Comparison of ENCODE assay signal across 18 cellular contexts in the genomic region with DNA sequence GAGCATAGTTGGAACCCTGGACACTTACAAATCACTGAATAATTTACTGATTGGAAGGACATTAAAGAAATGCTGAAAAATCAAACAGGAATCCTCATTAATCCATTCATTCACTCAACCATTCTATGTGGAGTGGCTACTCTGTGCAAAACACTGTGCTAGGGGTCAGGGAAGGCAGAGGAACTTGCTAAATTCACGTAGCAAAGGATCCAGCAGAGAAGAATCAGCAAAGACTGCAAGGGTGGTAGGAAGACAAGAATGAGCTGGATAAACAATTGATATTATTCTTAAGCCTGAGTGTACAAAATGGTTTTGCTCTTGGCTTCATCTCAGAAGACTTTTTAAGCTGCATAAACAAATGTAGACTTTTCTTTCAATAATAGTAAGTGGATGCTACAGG.
"Had no signal": no experiment of that assay in that cellular context is flagged by ENCODE, and none has a peak within 500 bp of the region (broad histone marks: within the 10 kb centered on the region; RNA-seq: fewer than 3 reads in every experiment).

No MANE protein-coding gene starts in this region.

- ATAC-seq: activated CD8-positive, alpha-beta T cell treated with anti-CD3 and anti-CD28 coated beads for 36 hours; activated T-helper 17 cell treated with anti-CD3 and anti-CD28 coated beads, Interleukin-2, amount 50 U/mL, for 72 hours; lower lobe of right lung; natural killer cell treated with Interleukin-12 subunit alpha and Interleukin-12 subunit beta and Interleukin-15 and Interleukin-18, amount 100 ng/mL, for 72 hours; T-cell had no signal

- DNase-seq: activated CD4-positive, alpha-beta T cell treated with anti-CD3 and anti-CD28 coated beads, Interleukin-2, amount 10 ng/mL, durations not matched to agents 24 days and 14 days; activated CD4-positive, CD25-positive, alpha-beta regulatory T cell; activated CD8-positive, alpha-beta T cell treated with anti-CD3 and anti-CD28 coated beads for 36 hours; activated naive CD4-positive, alpha-beta T cell; activated T-cell treated with anti-CD3 and anti-CD28 coated beads, Interleukin-2, amount 50 U/mL, for 1 hour; erythroblast; islet precursor cell; lower lobe of right lung; nucleus accumbens; retina; SK-N-SH; stimulated activated naive CD4-positive, alpha-beta T cell treated with Interleukin-2 at 50 U/mL for 16 hours; T-cell had no signal

- H3K4me1 ChIP-seq: ascending aorta had no signal

- H3K27ac ChIP-seq: ascending aorta, cardiac muscle cell, lower lobe of right lung, tibial nerve had no signal

- H3K4me3 ChIP-seq: ascending aorta, cardiac muscle cell, lower lobe of right lung, tibial nerve had no signal

- H3K36me3 ChIP-seq: ascending aorta, cardiac muscle cell, lower lobe of right lung, tibial nerve had no signal

- H3K4me1 Mint-ChIP-seq: activated CD4-positive, alpha-beta T cell treated with anti-CD3 and anti-CD28 coated beads, Interleukin-2, amount 10 ng/mL, durations not matched to agents 24 days and 14 days; activated T-helper 17 cell treated with anti-CD3 and anti-CD28 coated beads, Interleukin-2, amount 50 U/mL, for 72 hours; T-cell had no signal

- H3K9me3 Mint-ChIP-seq: activated CD4-positive, alpha-beta T cell treated with anti-CD3 and anti-CD28 coated beads, Interleukin-2, amount 10 ng/mL, durations not matched to agents 24 days and 14 days; activated CD8-positive, alpha-beta T cell treated with anti-CD3 and anti-CD28 coated beads for 36 hours; activated T-helper 17 cell treated with anti-CD3 and anti-CD28 coated beads, Interleukin-2, amount 50 U/mL, for 72 hours; natural killer cell treated with Interleukin-12 subunit alpha and Interleukin-12 subunit beta and Interleukin-15 and Interleukin-18, amount 100 ng/mL, for 72 hours; T-cell had no signal

- H3K36me3 Mint-ChIP-seq: natural killer cell treated with Interleukin-12 subunit alpha and Interleukin-12 subunit beta and Interleukin-15 and Interleukin-18, amount 100 ng/mL, for 72 hours; T-cell had no signal

- H3K27ac Mint-ChIP-seq: activated CD4-positive, alpha-beta T cell treated with anti-CD3 and anti-CD28 coated beads, Interleukin-2, amount 10 ng/mL, durations not matched to agents 24 days and 14 days; activated CD8-positive, alpha-beta T cell treated with anti-CD3 and anti-CD28 coated beads for 36 hours; activated T-helper 17 cell treated with anti-CD3 and anti-CD28 coated beads, Interleukin-2, amount 50 U/mL, for 72 hours; natural killer cell treated with Interleukin-12 subunit alpha and Interleukin-12 subunit beta and Interleukin-15 and Interleukin-18, amount 100 ng/mL, for 72 hours; T-cell had no signal

- H3K27me3 ChIP-seq: ascending aorta, cardiac muscle cell, tibial nerve had no signal

- H3K4me3 Mint-ChIP-seq: activated CD4-positive, alpha-beta T cell treated with anti-CD3 and anti-CD28 coated beads, Interleukin-2, amount 10 ng/mL, durations not matched to agents 24 days and 14 days; activated CD8-positive, alpha-beta T cell treated with anti-CD3 and anti-CD28 coated beads for 36 hours; activated T-helper 17 cell treated with anti-CD3 and anti-CD28 coated beads, Interleukin-2, amount 50 U/mL, for 72 hours; natural killer cell treated with Interleukin-12 subunit alpha and Interleukin-12 subunit beta and Interleukin-15 and Interleukin-18, amount 100 ng/mL, for 72 hours; T-cell had no signal
